ENCODE assay signal across 1 cellular context in the genomic region with DNA sequence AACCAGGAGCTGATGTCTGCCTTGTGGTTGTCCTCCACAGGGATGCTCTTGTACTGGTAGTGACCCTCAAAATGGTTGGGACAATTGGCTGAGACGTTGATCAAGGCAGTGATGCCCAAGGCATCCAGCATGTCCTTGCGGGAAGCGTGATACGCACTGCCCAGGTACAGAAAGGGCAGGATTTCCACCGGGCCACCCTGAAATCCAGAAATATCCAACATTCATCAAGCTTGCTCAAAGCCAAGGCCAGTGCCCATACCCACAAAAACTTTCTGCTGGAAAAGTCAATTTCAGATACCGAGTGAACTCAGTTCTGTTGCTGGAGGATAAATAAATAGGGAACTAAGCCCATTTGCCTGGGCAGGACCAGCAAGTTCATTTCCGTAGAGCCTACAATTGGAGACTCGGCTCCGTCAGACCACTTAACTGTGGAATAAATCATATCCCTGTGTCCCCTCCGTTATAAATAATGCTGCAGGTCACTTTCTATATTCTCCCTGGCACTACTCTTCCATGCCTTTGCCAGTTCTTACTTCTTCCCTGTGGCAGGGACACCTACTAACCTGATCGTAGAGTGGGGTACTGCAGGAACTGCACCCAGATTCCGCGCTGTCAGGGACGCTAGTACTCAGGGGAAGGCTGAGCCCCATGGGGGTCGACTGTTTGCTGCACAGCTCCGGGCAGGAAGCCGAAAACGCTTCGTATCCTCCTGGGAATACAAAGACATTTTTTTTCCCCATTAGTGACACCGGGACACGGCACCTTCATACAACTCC.
TF ChIP-seq lines count a peak whose summit lies in the region.

No MANE protein-coding gene starts in this region.

TF ChIP-seq in IMR-90, 13 proteins besides CTCF, POLR2A, EP300 and RAD21 (continued from another document):
- TF ChIP-seq MAZ (IDR thresholded peaks at IDR 0.05; ENCODE audit: borderline replicate concordance, low read depth, low read length) (no peak), RFX5 (IDR thresholded peaks at IDR 0.05; ENCODE audit: low read depth, low read length) (no peak)
